In the genomic region with DNA sequence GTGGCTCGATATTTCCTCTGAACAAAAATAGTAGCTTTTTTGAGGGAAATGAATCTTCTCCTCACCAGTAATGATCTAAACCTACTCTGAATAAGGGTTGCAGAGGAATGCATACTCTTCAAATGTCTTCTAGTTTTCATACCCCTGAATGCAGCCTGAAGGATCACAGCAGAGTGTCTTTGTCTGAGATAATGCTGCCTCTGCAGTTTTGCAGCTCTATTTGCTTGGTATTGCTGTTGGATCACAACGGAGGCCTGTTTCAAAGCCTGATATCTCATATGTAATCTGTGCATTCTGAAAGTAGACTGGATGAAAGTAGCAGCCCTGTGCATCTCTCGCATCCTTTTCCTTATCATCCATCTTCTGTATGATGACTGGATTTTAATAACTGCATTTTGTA, we compare ENCODE assay signal across 1 cellular context.
TF ChIP-seq lines count a peak whose summit lies in the region.

No MANE protein-coding gene starts in this region.

TF ChIP-seq in K562, 482 proteins besides CTCF, POLR2A, EP300 and RAD21:
- no peak for TF ChIP-seq GATAD2A (IDR thresholded peaks at IDR 0.05)
- 0 out of 2 replicates have a peak, but pooled peaks have one; percentile 12 for TF ChIP-seq POLR2AphosphoS2 (IDR thresholded peaks at IDR 0.05; ENCODE audit: low read length)
- TF ChIP-seq MAFG (tag; conservative IDR thresholded peaks at IDR 0.05), result 0 out of 2 replicates have a peak, but pooled peaks have one; percentile 16
- peak; percentile 66 for TF ChIP-seq ZNF316 (IDR thresholded peaks at IDR 0.05)
- no peak for TF ChIP-seq TCF7 (IDR thresholded peaks at IDR 0.05; ENCODE audit: borderline replicate concordance)
